In the genomic region with DNA sequence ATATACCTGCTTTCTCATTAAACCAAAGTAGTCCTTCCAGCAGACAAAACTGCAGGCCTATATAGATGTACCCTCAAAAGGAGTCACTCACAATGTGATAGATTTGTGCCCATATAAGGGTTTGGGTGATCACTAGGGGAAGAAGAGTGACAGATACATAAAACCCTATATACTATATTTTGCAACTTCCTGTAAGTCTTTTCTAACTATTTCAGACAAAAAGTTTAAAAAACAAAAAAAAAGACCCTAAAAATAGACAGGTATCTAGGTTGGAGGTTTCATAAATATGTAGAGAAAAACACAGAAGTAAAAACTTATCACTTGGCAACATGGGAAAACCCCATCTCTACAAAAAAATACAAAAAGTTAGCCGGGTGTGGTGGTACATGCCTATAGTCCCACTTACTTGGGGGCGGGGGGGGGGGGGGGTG, we compare ENCODE assay signal across 22 cellular contexts. TPM values are rescaled to one million over a fixed set of nuclear protein-coding genes. Genes with fewer than 3 reads are reported as not detected.
DNase-seq lines count a peak whose midpoint lies in the region; ATAC-seq, FAIRE-seq and TF ChIP-seq lines count a peak whose summit lies in the region.
"Had no signal": no experiment of that assay in that cellular context is flagged by ENCODE, and none has a peak within 500 bp of the region (broad histone marks: within the 10 kb centered on the region; RNA-seq: fewer than 3 reads in every experiment).

No MANE protein-coding gene starts in this region.

- peaks cover 68% of the 10 kb centered on the region for H3K36me3 Mint-ChIP-seq in CD8-positive, alpha-beta T cell

- DNase-seq in CD8-positive, alpha-beta T cell = no peak
- DNase-seq in GM12891 (ENCODE audit: insufficient read length, low spot score) (no peak), Ammon's horn (ENCODE audit: low spot score) (no peak), cortex of kidney (lab: John Stamatoyannopoulos, UW) (no peak), HT-29 (ENCODE audit: low spot score) (no peak)
- no peak for DNase-seq in effector memory CD4-positive, alpha-beta T cell
- DNase-seq: activated CD4-positive, alpha-beta memory T cell treated with anti-CD3 and anti-CD28 coated beads, Interleukin-2, amount 10 ng/mL, durations not matched to agents 7 days and 5 days; EL; GM23248; hypothalamus; NCI-H1436 treated with DMSO at 0.1 percent for 48 hours; NCI-H2171; pancreas; PC-3; sigmoid colon; SJCRH30; stimulated activated naive CD4-positive, alpha-beta T cell treated with Interleukin-2 at 50 U/mL for 16 hours; trophoblast cell had no signal

- no peaks in the 10 kb centered on the region for H3K9me3 Mint-ChIP-seq in CD8-positive, alpha-beta T cell
- H3K9me3 Mint-ChIP-seq: activated CD4-positive, alpha-beta memory T cell treated with anti-CD3 and anti-CD28 coated beads, Interleukin-2, amount 10 ng/mL, durations not matched to agents 7 days and 5 days; dendritic cell treated with granulocyte-macrophage colony-stimulating factor and Interleukin-4, amounts not matched to agents 40 ng/mL and 50 ng/mL, for 4 days had no signal

- H3K4me1 Mint-ChIP-seq in CD8-positive, alpha-beta T cell (ENCODE audit: low read depth) = peaks cover 33% of the 10 kb centered on the region

- peaks cover 20% of the 10 kb centered on the region for H3K4me1 ChIP-seq in CD8-positive, alpha-beta T cell (ENCODE audit: insufficient read depth, low read length)
- H3K4me1 ChIP-seq in effector memory CD4-positive, alpha-beta T cell (ENCODE audit: control insufficient read depth, insufficient read depth, low read length, poor library complexity, severe bottlenecking) = peaks cover 10% of the 10 kb centered on the region
- H3K4me1 ChIP-seq: SJCRH30 had no signal

- H3K27ac ChIP-seq in CD8-positive, alpha-beta T cell (ENCODE audit: low read depth, low read length) = no peak overlapping the region
- H3K27ac ChIP-seq in effector memory CD4-positive, alpha-beta T cell (ENCODE audit: insufficient read depth, low read length, poor library complexity, severe bottlenecking) = peak overlapping the region; percentile 38
- H3K27ac ChIP-seq: GM23248, pancreas, sigmoid colon, SJCRH30 had no signal

- intact Hi-C loops in CD8-positive, alpha-beta T cell (cut with DNase I, micrococcal nuclease) = loop anchor here in 1 of 2 experiments (2.0 to 10.0 kb wide), 4 partner anchors 261 to 519 kb away; a partner anchor contains a TSS

- peak; percentile 13 for FAIRE-seq in GM12891 (lab: Jason Lieb, UNC)
- FAIRE-seq: keratinocyte, pancreas had no signal

- peaks cover 25% of the 10 kb centered on the region for H3K36me3 ChIP-seq in CD8-positive, alpha-beta T cell (ENCODE audit: insufficient read depth, low read length)
- peaks cover 41% of the 10 kb centered on the region for H3K36me3 ChIP-seq in effector memory CD4-positive, alpha-beta T cell (ENCODE audit: control insufficient read depth, insufficient read depth, low read length)

- no peaks in the 10 kb centered on the region for H3K27me3 Mint-ChIP-seq in CD8-positive, alpha-beta T cell (ENCODE audit: low read depth)
- H3K27me3 Mint-ChIP-seq: activated CD4-positive, alpha-beta memory T cell treated with anti-CD3 and anti-CD28 coated beads, Interleukin-2, amount 10 ng/mL, durations not matched to agents 7 days and 5 days; dendritic cell treated with granulocyte-macrophage colony-stimulating factor and Interleukin-4, amounts not matched to agents 40 ng/mL and 50 ng/mL, for 4 days had no signal

- no peaks in the 10 kb centered on the region for H3K27me3 ChIP-seq in CD8-positive, alpha-beta T cell (ENCODE audit: insufficient read depth, low read length)
- H3K27me3 ChIP-seq in effector memory CD4-positive, alpha-beta T cell (replicated peaks; ENCODE audit: control insufficient read depth, insufficient read depth, low read length, poor library complexity, severe bottlenecking) = no peaks in the 10 kb centered on the region
- H3K27me3 ChIP-seq: pancreas, sigmoid colon, SJCRH30 had no signal

- peak overlapping the region; percentile 27 for H3K27ac Mint-ChIP-seq in CD8-positive, alpha-beta T cell
- H3K27ac Mint-ChIP-seq: activated CD4-positive, alpha-beta memory T cell treated with anti-CD3 and anti-CD28 coated beads, Interleukin-2, amount 10 ng/mL, durations not matched to agents 7 days and 5 days; dendritic cell treated with granulocyte-macrophage colony-stimulating factor and Interleukin-4, amounts not matched to agents 40 ng/mL and 50 ng/mL, for 4 days had no signal

- no peak for ATAC-seq in CD8-positive, alpha-beta T cell
- ATAC-seq in HG03442 (IDR thresholded peaks at IDR 0.05; ENCODE audit: unreplicated experiment) = peak; percentile 23
- no peak for ATAC-seq in GM18909 (IDR thresholded peaks at IDR 0.05; ENCODE audit: poor library complexity, unreplicated experiment)
- ATAC-seq: pancreas, PC-3 had no signal

- no peak overlapping the region for H3K4me3 Mint-ChIP-seq in CD8-positive, alpha-beta T cell
- H3K4me3 Mint-ChIP-seq: dendritic cell treated with granulocyte-macrophage colony-stimulating factor and Interleukin-4, amounts not matched to agents 40 ng/mL and 50 ng/mL, for 4 days had no signal

- TF ChIP-seq POLR2A in GM12891 (IDR thresholded peaks at IDR 0.05; ENCODE audit: low read depth, low read length) = no peak

- no peak overlapping the region for H3K4me3 ChIP-seq in CD8-positive, alpha-beta T cell (ENCODE audit: low read depth, low read length)
- H3K4me3 ChIP-seq in effector memory CD4-positive, alpha-beta T cell (ENCODE audit: insufficient read depth, low read depth, low read length, poor library complexity, severe bottlenecking) = no peak overlapping the region
- H3K4me3 ChIP-seq: GM23248, pancreas, sigmoid colon, SJCRH30 had no signal

- no peaks in the 10 kb centered on the region for H3K9me3 ChIP-seq in CD8-positive, alpha-beta T cell (ENCODE audit: low read length)
- no peaks in the 10 kb centered on the region for H3K9me3 ChIP-seq in effector memory CD4-positive, alpha-beta T cell (ENCODE audit: control insufficient read depth, low read length)
- H3K9me3 ChIP-seq: pancreas, sigmoid colon, SJCRH30 had no signal

- no peak for TF ChIP-seq CTCF in CD8-positive, alpha-beta T cell (IDR thresholded peaks at IDR 0.05)

- POLR2A ChIA-PET in CD8-positive, alpha-beta T cell (lab: Charles Lee) = interaction anchor here (1.7 to 2.2 kb wide), 2 partner anchors 141 to 250 kb away, joined by 5 to 8 read pairs; no protein-coding TSS in a partner anchor

- CTCF ChIA-PET in CD8-positive, alpha-beta T cell (lab: Charles Lee) = interaction anchor here (1.0 to 3.8 kb wide), 3 partner anchors 9 to 260 kb away, joined by 3 to 13 read pairs (median 8); a partner anchor contains a TSS

TF ChIP-seq in GM12891, 5 proteins besides CTCF, POLR2A, EP300 and RAD21:
- no peak for TF ChIP-seq POU2F2 (IDR thresholded peaks at IDR 0.05; ENCODE audit: low read depth, low read length)
- TF ChIP-seq POLR2AphosphoS5 (IDR thresholded peaks at IDR 0.05; ENCODE audit: low read depth, low read length) = no peak
- no peak for TF ChIP-seq TAF1 (IDR thresholded peaks at IDR 0.05; ENCODE audit: low read depth, low read length)
- no peak for TF ChIP-seq SPI1 (IDR thresholded peaks at IDR 0.05; ENCODE audit: low read depth, low read length)
- TF ChIP-seq PAX5 (IDR thresholded peaks at IDR 0.05; ENCODE audit: insufficient read depth, low read length, severe bottlenecking) = no peak

RNA-seq across cellular contexts. Expression of a gene that starts 3.0 kb away (rescaled TPM):
- 10 to 100 TPM; 38.2 to 39.6 TPM for total RNA-seq in CD8-positive, alpha-beta T cell
- 13.1 TPM for polyA plus RNA-seq in GM12891 (2012; ENCODE audit: low read depth, missing spikeins)
- total RNA-seq in HT-29 (2014; rRNA removed; shearing (Covaris generic)) = 5.9 and 6.4 TPM in 2 replicates
